18 cellular contexts compared by ENCODE assay signal in the genomic region with DNA sequence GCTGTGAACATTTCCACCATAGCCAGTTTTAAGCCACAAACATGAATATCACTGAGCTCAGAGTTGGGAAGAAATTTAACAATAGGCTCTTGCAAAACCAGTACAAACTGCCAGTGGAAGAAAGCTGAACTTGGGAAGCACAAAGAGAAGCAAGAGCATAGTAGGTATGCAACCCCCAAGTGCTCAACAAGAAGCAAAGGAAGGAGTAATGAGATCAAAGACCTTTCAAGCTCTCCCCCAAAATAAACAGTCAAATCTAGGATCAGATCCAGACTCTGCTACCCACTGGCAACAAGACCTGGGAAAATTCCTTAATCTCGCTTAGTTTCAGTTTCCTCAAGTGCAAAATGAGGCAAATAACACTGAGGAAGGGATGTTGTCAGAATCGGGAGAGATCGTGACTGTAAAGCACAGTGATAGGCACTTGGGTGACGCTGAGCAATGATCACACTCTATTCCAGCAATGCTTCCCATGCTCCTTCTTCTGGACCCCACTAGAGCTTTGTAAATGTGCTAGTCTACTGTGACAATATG.
"Had no signal": no experiment of that assay in that cellular context is flagged by ENCODE, and none has a peak within 500 bp of the region (broad histone marks: within the 10 kb centered on the region; RNA-seq: fewer than 3 reads in every experiment).

No MANE protein-coding gene starts in this region.

- H3K27ac ChIP-seq: colonic mucosa, gastrocnemius medialis, ovary, transverse colon, uterus had no signal

- ATAC-seq: activated CD8-positive, alpha-beta T cell treated with anti-CD3 and anti-CD28 coated beads, Interleukin-2, amount 10 ng/mL, durations not matched to agents 7 days and 5 days; gastrocnemius medialis; natural killer cell treated with Interleukin-12 subunit alpha and Interleukin-12 subunit beta and Interleukin-15 and Interleukin-18, amount 100 ng/mL, for 72 hours; stimulated activated naive CD8-positive, alpha-beta T cell treated with anti-CD3 and anti-CD28 coated beads, Interleukin-15, Interleukin-2, amounts not matched to agents 100 U/mL and 50 U/mL, for 24 hours; T-helper 17 cell had no signal

- H3K4me3 ChIP-seq: breast epithelium, colonic mucosa, gastrocnemius medialis, ovary, prostate gland, transverse colon, uterus had no signal

- DNase-seq: activated CD4-positive, alpha-beta T cell treated with anti-CD3 and anti-CD28 coated beads, Interleukin-2, amount 50 U/mL, for 1 hour; activated CD8-positive, alpha-beta T cell treated with anti-CD3 and anti-CD28 coated beads, Interleukin-2, amount 10 ng/mL, durations not matched to agents 7 days and 5 days; activated gamma-delta T cell treated with Interleukin-2 at 50 U/mL for 16 hours; colonic mucosa; endodermal cell; gastrocnemius medialis; head of caudate nucleus; hypothalamus; ovary; stimulated activated CD4-positive, alpha-beta T cell treated with anti-CD3 and anti-CD28 coated beads, Interleukin-4, amount 100 ng/mL, for 4 hours; stimulated activated naive CD8-positive, alpha-beta T cell treated with anti-CD3 and anti-CD28 coated beads, Interleukin-15, Interleukin-2, amounts not matched to agents 100 U/mL and 50 U/mL, for 24 hours; SW 1271; T-helper 17 cell; transverse colon; uterus had no signal

- H3K4me1 ChIP-seq: breast epithelium, colonic mucosa, gastrocnemius medialis, prostate gland, transverse colon, uterus had no signal

- H3K36me3 ChIP-seq: breast epithelium, colonic mucosa, gastrocnemius medialis, ovary, prostate gland, transverse colon, uterus had no signal

- H3K9me3 ChIP-seq: breast epithelium, colonic mucosa, gastrocnemius medialis, ovary, prostate gland, transverse colon, uterus had no signal

- H3K27me3 ChIP-seq: breast epithelium, colonic mucosa, gastrocnemius medialis, ovary, transverse colon, uterus had no signal
